Comparison of ENCODE assay signal across 34 cellular contexts in the genomic region with DNA sequence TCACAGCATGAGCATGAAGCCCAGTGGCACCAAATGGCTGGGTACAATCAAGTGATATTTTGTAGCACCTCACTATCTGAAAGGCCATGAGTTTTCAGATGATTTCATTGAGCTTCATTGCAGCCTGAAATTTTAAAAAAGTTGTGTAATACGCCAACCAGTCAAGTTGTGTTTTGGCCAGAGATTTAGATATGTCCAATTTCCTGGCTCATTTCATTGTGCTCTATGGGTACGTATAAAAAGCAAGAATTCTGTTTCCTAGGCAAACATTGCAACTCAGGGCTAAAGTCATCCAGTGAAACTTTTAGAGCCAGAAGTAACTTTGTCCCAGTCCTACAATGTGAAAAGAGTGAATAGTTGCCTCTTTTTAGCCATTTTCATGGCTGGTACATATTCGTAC.
"Had no signal": no experiment of that assay in that cellular context is flagged by ENCODE, and none has a peak within 500 bp of the region (broad histone marks: within the 10 kb centered on the region; RNA-seq: fewer than 3 reads in every experiment).

No MANE protein-coding gene starts in this region.

- DNase-seq: activated B cell treated with CpG ODN at 0.5 μM for 24 hours; activated CD4-positive, alpha-beta memory T cell treated with anti-CD3 and anti-CD28 coated beads for 36 hours; activated CD4-positive, alpha-beta T cell treated with anti-CD3 and anti-CD28 coated beads for 4 hours; activated CD4-positive, alpha-beta T cell treated with anti-CD3 and anti-CD28 coated beads, Interleukin-2, amount 10 ng/mL, durations not matched to agents 24 days and 14 days; activated CD4-positive, alpha-beta T cell treated with anti-CD3 and anti-CD28 coated beads, Interleukin-2, amount 50 U/mL, for 1 hour; activated CD4-positive, alpha-beta T cell treated with anti-CD3 and anti-CD28 coated beads, Interleukin-2, amount 50 U/mL, for 4 hours; activated CD4-positive, CD25-positive, alpha-beta regulatory T cell treated with anti-CD3 and anti-CD28 coated beads, Interleukin-2, amount 50 U/mL, for 72 hours; activated CD8-positive, alpha-beta memory T cell treated with anti-CD3 and anti-CD28 coated beads, Interleukin-2, amount 50 U/mL, for 4 hours; activated CD8-positive, alpha-beta T cell treated with anti-CD3 and anti-CD28 coated beads for 36 hours; activated effector memory CD4-positive, alpha-beta T cell treated with anti-CD3 and anti-CD28 coated beads, Interleukin-2, amount 50 U/mL, for 16 hours; activated gamma-delta T cell treated with Interleukin-2 at 50 U/mL for 16 hours; activated naive CD4-positive, alpha-beta T cell; activated naive CD4-positive, alpha-beta T cell treated with anti-CD3 and anti-CD28 coated beads for 36 hours; activated naive CD4-positive, alpha-beta T cell treated with anti-CD3 and anti-CD28 coated beads, Interleukin-2, amount 50 U/mL, for 16 hours; activated naive CD8-positive, alpha-beta T cell treated with anti-CD3 and anti-CD28 coated beads for 36 hours; activated T-cell treated with anti-CD3 and anti-CD28 coated beads for 4 hours; activated T-cell treated with anti-CD3 and anti-CD28 coated beads, Interleukin-2, amount 50 U/mL, for 1 hour; activated T-cell treated with anti-CD3 and anti-CD28 coated beads, Interleukin-2, amount 50 U/mL, for 4 hours; activated T-cell treated with anti-CD3 and anti-CD28 coated beads, Interleukin-2, amount 50 U/mL, for 72 hours; adrenal gland; amniotic stem cell; anterior cingulate cortex; body of pancreas; brain microvascular endothelial cell; caudate nucleus; SW 1271; T-helper 1 cell; T-helper 2 cell; T-helper 9 cell had no signal

- H3K27ac ChIP-seq: adrenal gland, ascending aorta, body of pancreas, breast epithelium, VCaP had no signal

- H3K4me3 ChIP-seq: adrenal gland, ascending aorta, body of pancreas, breast epithelium had no signal

- H3K4me1 ChIP-seq: adrenal gland, ascending aorta, body of pancreas, breast epithelium had no signal

- H3K9me3 ChIP-seq: adrenal gland, ascending aorta, body of pancreas, breast epithelium had no signal

- ATAC-seq: activated CD8-positive, alpha-beta T cell treated with anti-CD3 and anti-CD28 coated beads for 36 hours; activated naive CD4-positive, alpha-beta T cell treated with anti-CD3 and anti-CD28 coated beads, Interleukin-2, amount 50 U/mL, for 72 hours; activated T-cell treated with anti-CD3 and anti-CD28 coated beads, Interleukin-2, amount 50 U/mL, for 4 hours; activated T-cell treated with anti-CD3 and anti-CD28 coated beads, Interleukin-2, amount 50 U/mL, for 72 hours; activated T-helper 17 cell treated with anti-CD3 and anti-CD28 coated beads, Interleukin-2, amount 50 U/mL, for 72 hours; body of pancreas had no signal

- H3K36me3 ChIP-seq: adrenal gland, ascending aorta, brain microvascular endothelial cell, breast epithelium had no signal

- H3K27me3 ChIP-seq: adrenal gland, ascending aorta, body of pancreas, brain microvascular endothelial cell, breast epithelium had no signal
